Comparison of ENCODE assay signal across 2 cellular contexts in the genomic region with DNA sequence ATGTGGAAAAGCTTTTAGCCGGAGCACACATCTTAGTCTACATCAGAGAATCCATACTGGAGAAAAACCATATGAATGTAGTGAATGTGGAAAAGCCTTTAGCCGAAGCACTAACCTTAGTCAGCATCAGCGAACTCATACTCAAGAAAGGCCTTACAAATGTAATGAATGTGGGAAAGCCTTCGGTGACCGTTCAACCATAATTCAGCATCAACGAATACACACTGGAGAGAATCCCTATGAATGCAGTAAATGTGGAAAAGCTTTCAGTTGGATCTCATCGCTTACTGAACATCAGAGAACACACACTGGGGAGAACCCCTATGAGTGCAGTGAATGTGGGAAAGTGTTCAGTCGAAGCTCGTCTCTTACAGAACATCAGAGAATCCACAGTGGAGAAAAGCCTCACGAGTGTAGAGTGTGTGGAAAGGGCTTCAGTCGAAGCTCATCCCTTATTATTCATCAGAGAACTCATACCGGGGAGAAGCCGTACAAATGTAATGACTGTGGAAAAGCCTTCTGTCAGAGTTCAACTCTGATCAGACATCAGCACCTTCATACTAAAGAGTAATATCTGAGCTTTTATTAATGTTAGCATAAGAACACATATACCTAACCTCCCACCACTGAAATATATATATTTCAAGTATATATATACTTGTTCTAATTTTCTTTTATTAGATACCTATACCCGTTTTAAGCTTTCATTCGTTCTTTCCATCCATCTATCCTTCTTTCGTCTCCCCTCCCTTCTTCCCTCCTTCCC.
TF ChIP-seq lines count a peak whose summit lies in the region.

No MANE protein-coding gene starts in this region.

TF ChIP-seq in HEK293, 187 proteins besides CTCF, POLR2A, EP300 and RAD21:
- TF ChIP-seq, protein P1, sequence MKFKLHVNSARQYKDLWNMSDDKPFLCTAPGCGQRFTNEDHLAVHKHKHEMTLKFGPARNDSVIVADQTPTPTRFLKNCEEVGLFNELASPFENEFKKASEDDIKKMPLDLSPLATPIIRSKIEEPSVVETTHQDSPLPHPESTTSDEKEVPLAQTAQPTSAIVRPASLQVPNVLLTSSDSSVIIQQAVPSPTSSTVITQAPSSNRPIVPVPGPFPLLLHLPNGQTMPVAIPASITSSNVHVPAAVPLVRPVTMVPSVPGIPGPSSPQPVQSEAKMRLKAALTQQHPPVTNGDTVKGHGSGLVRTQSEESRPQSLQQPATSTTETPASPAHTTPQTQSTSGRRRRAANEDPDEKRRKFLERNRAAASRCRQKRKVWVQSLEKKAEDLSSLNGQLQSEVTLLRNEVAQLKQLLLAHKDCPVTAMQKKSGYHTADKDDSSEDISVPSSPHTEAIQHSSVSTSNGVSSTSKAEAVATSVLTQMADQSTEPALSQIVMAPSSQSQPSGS (tag by site-specific recombination; IDR thresholded peaks at IDR 0.05; ENCODE audit: low read depth): no peak
- peak; percentile 97 for TF ChIP-seq SETDB1 (IDR thresholded peaks at IDR 0.05; ENCODE audit: insufficient read length, low read length)
- peak; percentile 73; the same call in 1 of the 2 replicates for TF ChIP-seq ZNF274 (IDR thresholded peaks at IDR 0.05; ENCODE audit: low read length)
- TF ChIP-seq ZNF274 (tag by site-specific recombination; IDR thresholded peaks at IDR 0.05; ENCODE audit: borderline replicate concordance): peak; percentile 94

TF ChIP-seq in H1, 55 proteins besides CTCF, POLR2A, EP300 and RAD21:
- TF ChIP-seq ZNF274 (IDR thresholded peaks at IDR 0.05; ENCODE audit: borderline replicate concordance, extremely low read depth, low read length) (peak; percentile 90), BCL11A (IDR thresholded peaks at IDR 0.05; ENCODE audit: low read depth in 2 of 2, low read length in 2 of 2) (no peak)
